Comparison of ENCODE assay signal across 1 cellular context in genomic region chr5:61599370-61600140, GRCh38.
TF ChIP-seq lines count a peak whose summit lies in the region.

No MANE protein-coding gene starts in this region.

TF ChIP-seq in SK-N-SH, 30 proteins besides CTCF, POLR2A, EP300 and RAD21 (continued from another document):
- TF ChIP-seq IRF3 (IDR thresholded peaks at IDR 0.05; ENCODE audit: low read depth, low read length) (no peak), CHD2 (IDR thresholded peaks at IDR 0.05; ENCODE audit: low read length, partially characterized antibody) (no peak), TAF1 (IDR thresholded peaks at IDR 0.05; ENCODE audit: borderline replicate concordance, low read depth, low read length) (no peak)
